8 cellular contexts compared by ENCODE assay signal in genomic region chr6:39114707-39115599, GRCh38. TPM values are rescaled to one million over a fixed set of nuclear protein-coding genes. Genes with fewer than 3 reads are reported as not detected.
DNase-seq lines count a peak whose midpoint lies in the region; ATAC-seq and TF ChIP-seq lines count a peak whose summit lies in the region.

TSS of gene SAYSD1 (minus strand) at chr6:39115186. CDS start at chr6:39115089, 97 bp downstream.

- H3K4me3 ChIP-seq in GM08714 (ENCODE audit: low read length) = peak within 1 kb of the TSS; percentile 78
- peak within 1 kb of the TSS; percentile 69 for H3K4me3 ChIP-seq in NB4 (ENCODE audit: low read depth, low read length)
- peak within 1 kb of the TSS; percentile 81 to 83 for H3K4me3 ChIP-seq in SK-N-SH (ENCODE audit: low read depth in 2 of 2, low read length in 1 of 2)

- TF ChIP-seq POLR2A in NB4 (IDR thresholded peaks at IDR 0.05; ENCODE audit: extremely low read depth, insufficient read length) = peak; percentile 61

- H3K27ac ChIP-seq in SK-N-SH (ENCODE audit: low read depth in 2 of 2, low read length in 1 of 2) = peak within 1 kb of the TSS; percentile 77 to 97

- peak; percentile 98 for DNase-seq in NB4 (ENCODE audit: low read depth)
- peak; percentile 93 for DNase-seq in SK-N-SH
- DNase-seq in globus pallidus (ENCODE audit: low spot score) = peak; percentile 87
- peak in 55 of 56 donors; percentile 49 to 92 (median 82) for DNase-seq in nucleus accumbens (lab: John Stamatoyannopoulos, UW)
- DNase-seq in superior temporal gyrus (ENCODE audit: extremely low spot score) = peak; percentile 93

- peaks cover 64% of the 10 kb centered on the region for H3K4me1 Mint-ChIP-seq in activated naive CD4-positive, alpha-beta T cell treated with anti-CD3 and anti-CD28 coated beads, Interleukin-2, amount 50 U/mL, for 24 hours

- H3K4me1 ChIP-seq in SK-N-SH (ENCODE audit: control insufficient read depth in 1 of 2, insufficient read depth in 2 of 2, low read depth in 1 of 2, low read length in 1 of 2) = peaks cover 0 to 8% of the 10 kb centered on the region in 2 experiments; a peak in 2 of 4 replicates

- no peaks in the 10 kb centered on the region for H3F3A ChIP-seq in SK-N-SH (replicated peaks; ENCODE audit: insufficient read depth)

- peak within 1 kb of the TSS; percentile 82 for H3K9ac ChIP-seq in SK-N-SH

- H3K27ac Mint-ChIP-seq in activated naive CD4-positive, alpha-beta T cell treated with anti-CD3 and anti-CD28 coated beads, Interleukin-2, amount 50 U/mL, for 24 hours = peak within 1 kb of the TSS; percentile 98

- H3K79me2 ChIP-seq in SK-N-SH (ENCODE audit: insufficient read depth) = 0 out of 2 replicates have a peak, but pooled peaks cover 3% of the 10 kb centered on the region

- ATAC-seq in HG02571 (IDR thresholded peaks at IDR 0.05; ENCODE audit: unreplicated experiment) = peak; percentile 90

- no peak for TF ChIP-seq RAD21 in SK-N-SH (IDR thresholded peaks at IDR 0.05; ENCODE audit: low read length)

- no peak for TF ChIP-seq CTCF in NB4 (IDR thresholded peaks at IDR 0.05; ENCODE audit: low read depth, low read length)
- no peak for TF ChIP-seq CTCF in SK-N-SH (IDR thresholded peaks at IDR 0.05)

- WGBS in SK-N-SH (ENCODE audit: low lambda C conversion rate) = 27% methylated on average over 9 of the region's 68 CpGs

- H3K9me3 ChIP-seq in SK-N-SH = no peaks in the 10 kb centered on the region

- H3K9me3 Mint-ChIP-seq in activated naive CD4-positive, alpha-beta T cell treated with anti-CD3 and anti-CD28 coated beads, Interleukin-2, amount 50 U/mL, for 24 hours = no peaks in the 10 kb centered on the region

- H3K9me2 ChIP-seq in SK-N-SH = no peaks in the 10 kb centered on the region

- H3K36me3 Mint-ChIP-seq in activated naive CD4-positive, alpha-beta T cell treated with anti-CD3 and anti-CD28 coated beads, Interleukin-2, amount 50 U/mL, for 24 hours = no peaks in the 10 kb centered on the region

- no peak for TF ChIP-seq EP300 in SK-N-SH (IDR thresholded peaks at IDR 0.05; ENCODE audit: borderline replicate concordance in 1 of 2, low read depth in 1 of 2, low read length in 1 of 2)

- no peaks in the 10 kb centered on the region for H4K20me1 ChIP-seq in SK-N-SH (ENCODE audit: insufficient read depth)

- CTCF ChIA-PET in SK-N-SH (lab: Yijun Ruan, JAX) = interaction anchor here (1.0 to 1.3 kb wide), 3 partner anchors 23 to 119 kb away, joined by 3 to 4 read pairs (median 3); no protein-coding TSS in a partner anchor

- peak within 1 kb of the TSS; percentile 96 for H3K4me3 Mint-ChIP-seq in activated naive CD4-positive, alpha-beta T cell treated with anti-CD3 and anti-CD28 coated beads, Interleukin-2, amount 50 U/mL, for 24 hours

- no peaks in the 10 kb centered on the region for H3K27me3 Mint-ChIP-seq in activated naive CD4-positive, alpha-beta T cell treated with anti-CD3 and anti-CD28 coated beads, Interleukin-2, amount 50 U/mL, for 24 hours

- peak within 1 kb of the TSS; percentile 99 for H2AFZ ChIP-seq in SK-N-SH (ENCODE audit: low read depth)

- POLR2A ChIA-PET in SK-N-SH (lab: Yijun Ruan, JAX) = interaction anchor here (1.3 to 1.7 kb wide), 2 partner anchors 25 to 56 kb away, joined by 3 read pairs; no protein-coding TSS in a partner anchor

- peak within 1 kb of the TSS; percentile 73 for H3K4me2 ChIP-seq in SK-N-SH

- H3K27me3 ChIP-seq in SK-N-SH (ENCODE audit: insufficient read depth) = no peaks in the 10 kb centered on the region

- peaks cover 2 to 6% of the 10 kb centered on the region in 2 experiments for H3K36me3 ChIP-seq in SK-N-SH (replicated peaks in 1 of 2; ENCODE audit: control insufficient read depth in 1 of 2, insufficient read depth in 2 of 2, low read length in 1 of 2)

TF ChIP-seq in SK-N-SH, 30 proteins besides CTCF, POLR2A, EP300 and RAD21 (continues in another document):
- TF ChIP-seq GABPA (IDR thresholded peaks at IDR 0.05; ENCODE audit: low read depth) (no peak), YY1 (IDR thresholded peaks at IDR 0.05; ENCODE audit: low read depth) (no peak), MEF2A (IDR thresholded peaks at IDR 0.05; ENCODE audit: borderline replicate concordance, low read depth) (no peak), MAX (IDR thresholded peaks at IDR 0.05; ENCODE audit: low read depth) (peak; percentile 96), FOXM1 (IDR thresholded peaks at IDR 0.05; ENCODE audit: low read depth) (no peak), REST (IDR thresholded peaks at IDR 0.05; ENCODE audit: low read depth, low read length) (no peak), IRF3 (IDR thresholded peaks at IDR 0.05; ENCODE audit: low read depth, low read length) (no peak), SMC3 (IDR thresholded peaks at IDR 0.05; ENCODE audit: low read depth, low read length) (no peak), EZH2phosphoT487 (IDR thresholded peaks at IDR 0.05; ENCODE audit: borderline replicate concordance, low read depth) (no peak), POLR2AphosphoS5 (IDR thresholded peaks at IDR 0.05; ENCODE audit: low read depth, low read length) (no peak; the same call in 1 of the 2 replicates), CHD2 (IDR thresholded peaks at IDR 0.05; ENCODE audit: low read length, partially characterized antibody) (no peak), SIN3A (IDR thresholded peaks at IDR 0.05; ENCODE audit: borderline replicate concordance, low read depth, low read length) (peak; percentile 41; the same call in 1 of the 2 replicates), GATA2 (CRISPR knock-in tag; IDR thresholded peaks at IDR 0.05) (peak; percentile 69), TEAD4 (IDR thresholded peaks at IDR 0.05; ENCODE audit: borderline replicate concordance, insufficient read depth) (no peak), ELF1 (IDR thresholded peaks at IDR 0.05) (peak; percentile 52; the same call in 1 of the 2 replicates), FOSL2 (IDR thresholded peaks at IDR 0.05; ENCODE audit: borderline replicate concordance, low read depth) (no peak), TAF1 (IDR thresholded peaks at IDR 0.05; ENCODE audit: borderline replicate concordance, low read depth, low read length) (peak; percentile 44; the same call in 1 of the 2 replicates), RCOR1 (IDR thresholded peaks at IDR 0.05; ENCODE audit: low read length) (no peak), RFX5 (IDR thresholded peaks at IDR 0.05; ENCODE audit: low read length) (no peak), MXI1 (IDR thresholded peaks at IDR 0.05; ENCODE audit: low read depth, low read length) (peak; percentile 96)
- TF ChIP-seq, protein P1, sequence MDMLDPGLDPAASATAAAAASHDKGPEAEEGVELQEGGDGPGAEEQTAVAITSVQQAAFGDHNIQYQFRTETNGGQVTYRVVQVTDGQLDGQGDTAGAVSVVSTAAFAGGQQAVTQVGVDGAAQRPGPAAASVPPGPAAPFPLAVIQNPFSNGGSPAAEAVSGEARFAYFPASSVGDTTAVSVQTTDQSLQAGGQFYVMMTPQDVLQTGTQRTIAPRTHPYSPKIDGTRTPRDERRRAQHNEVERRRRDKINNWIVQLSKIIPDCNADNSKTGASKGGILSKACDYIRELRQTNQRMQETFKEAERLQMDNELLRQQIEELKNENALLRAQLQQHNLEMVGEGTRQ (IDR thresholded peaks at IDR 0.05; ENCODE audit: borderline replicate concordance, low read depth, low read length) = no peak
- TF ChIP-seq, protein P2, sequence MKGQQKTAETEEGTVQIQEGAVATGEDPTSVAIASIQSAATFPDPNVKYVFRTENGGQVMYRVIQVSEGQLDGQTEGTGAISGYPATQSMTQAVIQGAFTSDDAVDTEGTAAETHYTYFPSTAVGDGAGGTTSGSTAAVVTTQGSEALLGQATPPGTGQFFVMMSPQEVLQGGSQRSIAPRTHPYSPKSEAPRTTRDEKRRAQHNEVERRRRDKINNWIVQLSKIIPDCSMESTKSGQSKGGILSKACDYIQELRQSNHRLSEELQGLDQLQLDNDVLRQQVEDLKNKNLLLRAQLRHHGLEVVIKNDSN (IDR thresholded peaks at IDR 0.05; ENCODE audit: borderline replicate concordance, low read depth) = no peak

RNA-seq across cellular contexts. Expression of gene SAYSD1, which starts in this region (rescaled TPM):
- 6.1 and 7.2 TPM in 2 replicates for polyA plus RNA-seq in SK-N-SH (2012; rRNA removed)
- 8.2 TPM in 2 replicates for polyA plus RNA-seq in SK-N-SH (2012; cell fraction: cytosol; rRNA removed)
- 4.6 and 5.9 TPM in 2 replicates for polyA plus RNA-seq in SK-N-SH (2012; cell fraction: nucleus; rRNA removed)

Comparison
In these comparisons a context has a peak if more than half of its experiments do, and no peak if none do; other contexts are left out.
1. Peak in every context shown above with its lines: DNase-seq, ATAC-seq, H3K4me3 ChIP-seq and H3K27ac ChIP-seq.